5 cellular contexts compared by ENCODE assay signal in genomic region chr7:99973817-99974216, GRCh38. TPM values are rescaled to one million over a fixed set of nuclear protein-coding genes. Genes with fewer than 3 reads are reported as not detected.
"Had no signal": no experiment of that assay in that cellular context is flagged by ENCODE, and none has a peak within 500 bp of the region (broad histone marks: within the 10 kb centered on the region; RNA-seq: fewer than 3 reads in every experiment).

No MANE protein-coding gene starts in this region.

RNA-seq across cellular contexts. Expression of gene AZGP1, which starts 2.0 kb away (rescaled TPM):
- total RNA-seq: GM23248, H7, HFFc6, HT1080 had no signal
- polyA plus RNA-seq: GM23248, IgD-negative memory B cell had no signal

RNA-seq across cellular contexts. Expression of gene GJC3, which starts 44.4 kb away (rescaled TPM):
- total RNA-seq: GM23248, HFFc6 had no signal
- polyA plus RNA-seq: GM23248, IgD-negative memory B cell had no signal
